9 cellular contexts compared by ENCODE assay signal in genomic region chr4:107094332-107094731, GRCh38. TPM values are rescaled to one million over a fixed set of nuclear protein-coding genes. Genes with fewer than 3 reads are reported as not detected.
DNase-seq lines count a peak whose midpoint lies in the region; ATAC-seq, FAIRE-seq and TF ChIP-seq lines count a peak whose summit lies in the region.
"Had no signal": no experiment of that assay in that cellular context is flagged by ENCODE, and none has a peak within 500 bp of the region (broad histone marks: within the 10 kb centered on the region; RNA-seq: fewer than 3 reads in every experiment).

No MANE protein-coding gene starts in this region.

- H3K4me3 ChIP-seq in astrocyte (ENCODE audit: insufficient read depth, low read depth, low read length) = no peak overlapping the region
- H3K4me3 ChIP-seq: skin epidermis had no signal

- no peaks in the 10 kb centered on the region for H3K27me3 Mint-ChIP-seq in astrocyte (ENCODE audit: low read depth, unreplicated experiment)
- no peaks in the 10 kb centered on the region for H3K27me3 Mint-ChIP-seq in activated CD8-positive, alpha-beta memory T cell treated with anti-CD3 and anti-CD28 coated beads, Interleukin-2, amount 10 ng/mL, durations not matched to agents 7 days and 5 days

- no peak overlapping the region for H3K4me3 Mint-ChIP-seq in astrocyte (ENCODE audit: unreplicated experiment)
- H3K4me3 Mint-ChIP-seq in activated CD8-positive, alpha-beta memory T cell treated with anti-CD3 and anti-CD28 coated beads, Interleukin-2, amount 10 ng/mL, durations not matched to agents 7 days and 5 days = no peak overlapping the region

- ATAC-seq in HG03432 (IDR thresholded peaks at IDR 0.05; ENCODE audit: unreplicated experiment) = peak; percentile 90
- ATAC-seq in activated CD8-positive, alpha-beta memory T cell treated with anti-CD3 and anti-CD28 coated beads, Interleukin-2, amount 10 ng/mL, durations not matched to agents 7 days and 5 days = no peak
- ATAC-seq in activated naive CD4-positive, alpha-beta T cell treated with anti-CD3 and anti-CD28 coated beads, Interleukin-2, amount 50 U/mL, for 72 hours = no peak

- no peaks in the 10 kb centered on the region for H3K9me3 Mint-ChIP-seq in astrocyte (ENCODE audit: unreplicated experiment)
- peaks cover 6% of the 10 kb centered on the region for H3K9me3 Mint-ChIP-seq in activated CD8-positive, alpha-beta memory T cell treated with anti-CD3 and anti-CD28 coated beads, Interleukin-2, amount 10 ng/mL, durations not matched to agents 7 days and 5 days (ENCODE audit: low read depth)
- peaks cover 5 to 7% of the 10 kb centered on the region in 2 donors for H3K9me3 Mint-ChIP-seq in activated naive CD4-positive, alpha-beta T cell treated with anti-CD3 and anti-CD28 coated beads, Interleukin-2, amount 50 U/mL, for 72 hours

- TF ChIP-seq CTCF in astrocyte (IDR thresholded peaks at IDR 0.05; ENCODE audit: insufficient read depth, low read depth, low read length) = peak; percentile 45

- H3K4me2 ChIP-seq in astrocyte (ENCODE audit: low read length) = no peak overlapping the region

- H3K4me1 ChIP-seq in astrocyte (ENCODE audit: insufficient read depth, low read length) = no peaks in the 10 kb centered on the region

- DNase-seq in SIG-M5 treated with dmso at 0.1 percent for 504 hours (lab: John Stamatoyannopoulos, UW; ENCODE audit: unreplicated experiment) (peak; percentile 44), SIG-M5 (lab: John Stamatoyannopoulos, UW) (no peak), astrocyte (ENCODE audit: low read depth) (peak; percentile 17), renal cortical epithelial cell (ENCODE audit: low read depth) (peak; percentile 37), HuH-7 (ENCODE audit: low spot score) (no peak)
- no peak for DNase-seq in activated CD8-positive, alpha-beta memory T cell treated with anti-CD3 and anti-CD28 coated beads, Interleukin-2, amount 10 ng/mL, durations not matched to agents 7 days and 5 days
- no peak for DNase-seq in activated naive CD4-positive, alpha-beta T cell treated with anti-CD3 and anti-CD28 coated beads, Interleukin-2, amount 50 U/mL, for 72 hours (ENCODE audit: low spot score in 2 of 2)

- H4K20me1 ChIP-seq in astrocyte (ENCODE audit: insufficient read depth, low read length) = no peaks in the 10 kb centered on the region

- no peak overlapping the region for H3K27ac ChIP-seq in astrocyte (ENCODE audit: low read depth, low read length)
- H3K27ac ChIP-seq: skin epidermis had no signal

- no peaks in the 10 kb centered on the region for H3K79me2 ChIP-seq in astrocyte (ENCODE audit: insufficient read depth, low read length)

- CTCF ChIA-PET in activated CD8-positive, alpha-beta memory T cell treated with anti-CD3 and anti-CD28 coated beads, Interleukin-2, amount 10 ng/mL, durations not matched to agents 7 days and 5 days (lab: Charles Lee) = no interaction called here

- no peaks in the 10 kb centered on the region for H3K27me3 ChIP-seq in astrocyte (ENCODE audit: insufficient read depth, low read length)

- no peak overlapping the region for H2AFZ ChIP-seq in astrocyte (ENCODE audit: low read depth, low read length)

- no peak overlapping the region for H3K27ac Mint-ChIP-seq in astrocyte (ENCODE audit: unreplicated experiment)
- no peak overlapping the region for H3K27ac Mint-ChIP-seq in activated CD8-positive, alpha-beta memory T cell treated with anti-CD3 and anti-CD28 coated beads, Interleukin-2, amount 10 ng/mL, durations not matched to agents 7 days and 5 days
- H3K27ac Mint-ChIP-seq in activated naive CD4-positive, alpha-beta T cell treated with anti-CD3 and anti-CD28 coated beads, Interleukin-2, amount 50 U/mL, for 72 hours = no peak overlapping the region

- FAIRE-seq in astrocyte (lab: Jason Lieb, UNC) = no peak

- no peaks in the 10 kb centered on the region for H3K36me3 ChIP-seq in astrocyte (ENCODE audit: insufficient read depth, low read length)

- H3K9me3 ChIP-seq in astrocyte (ENCODE audit: insufficient read depth, low read depth, low read length) = no peaks in the 10 kb centered on the region

- no peaks in the 10 kb centered on the region for H3K4me1 Mint-ChIP-seq in astrocyte (ENCODE audit: low read depth, unreplicated experiment)
- H3K4me1 Mint-ChIP-seq in activated CD8-positive, alpha-beta memory T cell treated with anti-CD3 and anti-CD28 coated beads, Interleukin-2, amount 10 ng/mL, durations not matched to agents 7 days and 5 days = no peaks in the 10 kb centered on the region

- H3K36me3 Mint-ChIP-seq in astrocyte (ENCODE audit: low read depth, unreplicated experiment) = no peaks in the 10 kb centered on the region
- H3K36me3 Mint-ChIP-seq in activated CD8-positive, alpha-beta memory T cell treated with anti-CD3 and anti-CD28 coated beads, Interleukin-2, amount 10 ng/mL, durations not matched to agents 7 days and 5 days = no peaks in the 10 kb centered on the region
- no peaks in the 10 kb centered on the region for H3K36me3 Mint-ChIP-seq in activated naive CD4-positive, alpha-beta T cell treated with anti-CD3 and anti-CD28 coated beads, Interleukin-2, amount 50 U/mL, for 72 hours

- H3K9ac ChIP-seq in astrocyte (ENCODE audit: low read length) = no peak overlapping the region

RNA-seq across cellular contexts. Expression of gene DKK2, which starts 58.2 kb away (rescaled TPM):
- total RNA-seq in astrocyte (2.1 and 3.3 TPM in 2 replicates), renal cortical epithelial cell (0.65 and 1.0 TPM in 2 replicates)
- not detected for total RNA-seq in activated CD8-positive, alpha-beta memory T cell treated with anti-CD3 and anti-CD28 coated beads, Interleukin-2, amount 10 ng/mL, durations not matched to agents 7 days and 5 days
- total RNA-seq in activated naive CD4-positive, alpha-beta T cell treated with anti-CD3 and anti-CD28 coated beads, Interleukin-2, amount 50 U/mL, for 72 hours = not detected

Comparison
In these comparisons a context has a peak if more than half of its experiments do, and no peak if none do; other contexts are left out.
1. DNase-seq: peak in SIG-M5 treated with dmso at 0.1 percent for 504 hours (single experiment), astrocyte (single experiment) and renal cortical epithelial cell (single experiment); none in SIG-M5 (single experiment), activated CD8-positive, alpha-beta memory T cell treated with anti-CD3 and anti-CD28 coated beads, Interleukin-2, amount 10 ng/mL, durations not matched to agents 7 days and 5 days (single experiment), activated naive CD4-positive, alpha-beta T cell treated with anti-CD3 and anti-CD28 coated beads, Interleukin-2, amount 50 U/mL, for 72 hours (0 of 2) and HuH-7 (single experiment).